8 cellular contexts compared by ENCODE assay signal in genomic region chr1:61743716-61744620, GRCh38. TPM values are rescaled to one million over a fixed set of nuclear protein-coding genes. Genes with fewer than 3 reads are reported as not detected.
DNase-seq lines count a peak whose midpoint lies in the region; ATAC-seq and TF ChIP-seq lines count a peak whose summit lies in the region.
"Had no signal": no experiment of that assay in that cellular context is flagged by ENCODE, and none has a peak within 500 bp of the region (broad histone marks: within the 10 kb centered on the region; RNA-seq: fewer than 3 reads in every experiment).

No MANE protein-coding gene starts in this region.

- no peaks in the 10 kb centered on the region for H4K20me1 ChIP-seq in GM23248 (ENCODE audit: insufficient read depth)

- WGBS in GM23248 (ENCODE audit: low coverage in 1 of 2, low lambda C conversion rate in 2 of 2, missing lambda C conversion rate in 2 of 2), 2 experiments = 79 to 81% methylated on average over 6 of the region's 6 CpGs

- H3K27me3 ChIP-seq in GM23248 (replicated peaks; ENCODE audit: insufficient read depth) (no peaks in the 10 kb centered on the region), RWPE2 (ENCODE audit: insufficient read depth, poor library complexity, severe bottlenecking) (no peaks in the 10 kb centered on the region)

- no peaks in the 10 kb centered on the region for H3K9me3 Mint-ChIP-seq in progenitor cell of endocrine pancreas (ENCODE audit: low read depth)

- no peaks in the 10 kb centered on the region for H3K9me2 ChIP-seq in GM23248 (ENCODE audit: insufficient read depth)

- peaks cover 12% of the 10 kb centered on the region for H3K36me3 Mint-ChIP-seq in progenitor cell of endocrine pancreas (ENCODE audit: insufficient read depth)

- H3K27ac ChIP-seq in GM23248 (no peak overlapping the region), RWPE2 (ENCODE audit: poor library complexity, severe bottlenecking) (peak overlapping the region; percentile 89)

- peak overlapping the region; percentile 77 for H3K4me2 ChIP-seq in GM23248 (ENCODE audit: unreplicated experiment)

- H3K27ac Mint-ChIP-seq in progenitor cell of endocrine pancreas = peak overlapping the region; percentile 96

- no peaks in the 10 kb centered on the region for H3K27me3 Mint-ChIP-seq in progenitor cell of endocrine pancreas

- TF ChIP-seq CTCF in RWPE2 (IDR thresholded peaks at IDR 0.05; ENCODE audit: poor library complexity, severe bottlenecking) (no peak), epithelial cell of esophagus (IDR thresholded peaks at IDR 0.05; ENCODE audit: insufficient read depth, low read depth, low read length, missing control alignments) (no peak), progenitor cell of endocrine pancreas (IDR thresholded peaks at IDR 0.05; ENCODE audit: unreplicated experiment) (no peak)

- in situ Hi-C loops in GM23248 (cut with MboI) = no loop called here

- ATAC-seq in RWPE2 (ENCODE audit: low read depth) (no peak), HG03565 (IDR thresholded peaks at IDR 0.05; ENCODE audit: unreplicated experiment) (no peak)

- DNase-seq in GM23248 (no peak), RWPE2 (ENCODE audit: low spot score) (no peak), epithelial cell of esophagus (ENCODE audit: low read depth) (no peak), progenitor cell of endocrine pancreas (ENCODE audit: low spot score, unreplicated experiment) (no peak), NCI-H82 treated with DMSO at 0.1 percent for 48 hours (lab: John Stamatoyannopoulos, UW; ENCODE audit: unreplicated experiment) (no peak), midbrain (lab: John Stamatoyannopoulos, UW) (no peak)
- DNase-seq: NCI-H1694 treated with DMSO at 0.1 percent for 48 hours had no signal

- H3F3A ChIP-seq in GM23248 (ENCODE audit: insufficient read depth) = peaks cover 12% of the 10 kb centered on the region; the same call in 1 of the 2 replicates

- H3K4me1 ChIP-seq in GM23248 (ENCODE audit: insufficient read depth) (peaks cover 15% of the 10 kb centered on the region), RWPE2 (ENCODE audit: insufficient read depth, poor library complexity, severe bottlenecking) (peaks cover 10% of the 10 kb centered on the region)

- H3K4me1 Mint-ChIP-seq in progenitor cell of endocrine pancreas (ENCODE audit: low read depth) = peaks cover 32% of the 10 kb centered on the region

- no peak overlapping the region for H3K9ac ChIP-seq in GM23248

- H3K9me3 ChIP-seq in GM23248 (ENCODE audit: low read depth) (no peaks in the 10 kb centered on the region), RWPE2 (ENCODE audit: severe bottlenecking) (no peaks in the 10 kb centered on the region)

- H3K4me3 Mint-ChIP-seq in progenitor cell of endocrine pancreas (ENCODE audit: low read depth) = peak overlapping the region; percentile 79

- H3K79me2 ChIP-seq in GM23248 (ENCODE audit: insufficient read depth) = no peaks in the 10 kb centered on the region

- no peaks in the 10 kb centered on the region for H3K36me3 ChIP-seq in GM23248 (ENCODE audit: low read depth)
- no peaks in the 10 kb centered on the region; the same call in 1 of the 2 replicates for H3K36me3 ChIP-seq in RWPE2 (ENCODE audit: low read depth)

- H2AFZ ChIP-seq in GM23248 = peak overlapping the region; percentile 93

- H3K4me3 ChIP-seq in GM23248 (peak overlapping the region; percentile 86), RWPE2 (ENCODE audit: severe bottlenecking) (peak overlapping the region; percentile 90), epithelial cell of esophagus (ENCODE audit: low read length) (peak overlapping the region; percentile 77)

RNA-seq across cellular contexts. Expression of gene PATJ, which starts 1.7 kb away (rescaled TPM):
- total RNA-seq in GM23248 (2014; rRNA removed; shearing (Covaris generic)) = 5.3 and 6.8 TPM in 2 replicates
- 4.4 and 6.1 TPM in 2 replicates for polyA plus RNA-seq in GM23248 (2016; fragmentation: Nextera tagmentation; extraction: Ambion mirVana)
- 122 and 126 TPM in 2 replicates for total RNA-seq in progenitor cell of endocrine pancreas

RNA-seq across cellular contexts. Expression of gene TM2D1, which starts 19.0 kb away (rescaled TPM):
- 61.6 and 81.0 TPM in 2 replicates for total RNA-seq in GM23248 (2014; rRNA removed; shearing (Covaris generic))
- 91.8 and 93.2 TPM in 2 replicates for polyA plus RNA-seq in GM23248 (2016; fragmentation: Nextera tagmentation; extraction: Ambion mirVana)
- 36.7 and 37.7 TPM in 2 replicates for total RNA-seq in progenitor cell of endocrine pancreas

Comparison
In these comparisons a context has a peak if more than half of its experiments do, and no peak if none do; other contexts are left out.
1. RNA of gene PATJ, which starts 1.7 kb away (total RNA-seq): 122 to 126 TPM in progenitor cell of endocrine pancreas; 5.3 to 6.8 TPM in GM23248; every median in the first group is over 10 times any median in the second.
2. Peak in every context shown above with its lines, with median percentiles within 50 percentile points of each other: H3K4me3 ChIP-seq.